ENCODE assay signal across 11 cellular contexts in the genomic region with DNA sequence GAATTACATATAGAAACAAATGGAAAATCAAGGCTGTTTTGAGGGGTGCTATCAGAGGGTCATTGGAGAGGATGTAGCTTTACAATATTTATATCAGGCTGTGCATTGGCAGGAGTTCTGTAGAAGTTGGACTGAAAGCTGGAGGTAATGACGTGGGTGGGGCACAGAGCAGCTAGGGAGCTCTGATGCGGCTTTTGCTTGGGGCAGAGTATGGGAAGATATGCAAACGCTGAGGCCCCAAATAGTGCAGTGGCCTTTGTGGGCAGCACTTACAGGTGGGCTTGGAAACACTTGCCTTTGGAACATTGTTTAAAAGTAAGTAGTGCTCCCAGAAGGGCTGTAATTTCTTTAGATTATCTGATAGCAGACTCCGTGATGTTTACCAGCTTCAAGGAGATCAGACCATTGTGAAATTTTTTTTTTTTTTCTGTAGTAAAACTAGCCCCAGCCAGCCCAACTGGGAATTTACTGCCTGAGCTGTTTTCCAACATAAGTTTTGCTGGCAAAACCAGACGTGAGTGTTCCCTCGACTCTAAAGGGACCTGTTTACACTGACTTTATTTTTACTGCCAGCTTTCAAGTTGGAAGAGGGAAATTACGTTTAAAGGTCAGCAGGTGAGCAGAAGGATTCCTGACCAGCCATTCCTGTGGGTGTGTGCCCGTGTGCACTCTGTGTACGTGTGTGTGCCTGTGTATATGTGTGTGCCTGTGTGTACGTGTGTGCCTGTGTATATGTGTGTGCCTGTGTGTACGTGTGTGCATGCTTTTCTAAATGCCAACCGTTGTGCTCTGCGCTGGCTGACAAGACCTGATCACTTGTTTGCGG. TPM values are rescaled to one million over a fixed set of nuclear protein-coding genes. Genes with fewer than 3 reads are reported as not detected.
A peak's percentile ranks its signal among the peaks of the same experiment; 100 is the strongest.
DNase-seq lines count a peak whose midpoint lies in the region; ATAC-seq and TF ChIP-seq lines count a peak whose summit lies in the region.
"Had no signal": no experiment of that assay in that cellular context is flagged by ENCODE, and none has a peak within 500 bp of the region (broad histone marks: within the 10 kb centered on the region; RNA-seq: fewer than 3 reads in every experiment).

Gene MAB21L3 (plus strand): TSS at position 204 of the 826 bp plus-strand sequence. CDS start 1,217 bp downstream, outside the sequence.

- intact Hi-C loops in vagina (cut with DNase I), result no loop called here

- no peaks in the 10 kb centered on the region for H3K9me3 ChIP-seq in HEK293 (ENCODE audit: control insufficient read depth, insufficient read depth, low read depth, low read length)
- no peaks in the 10 kb centered on the region for H3K9me3 ChIP-seq in mucosa of rectum (ENCODE audit: control insufficient read depth in 2 of 2, low read length in 2 of 2)
- no peaks in the 10 kb centered on the region for H3K9me3 ChIP-seq in vagina

- peaks cover 7% of the 10 kb centered on the region for H3K4me1 ChIP-seq in HEK293 (ENCODE audit: control insufficient read depth, insufficient read depth, low read length)
- peaks cover 20 to 30% of the 10 kb centered on the region in 2 donors for H3K4me1 ChIP-seq in mucosa of rectum (ENCODE audit: control insufficient read depth in 2 of 2, insufficient read depth in 2 of 2, low read length in 2 of 2)
- H3K4me1 ChIP-seq in vagina, result no peaks in the 10 kb centered on the region

- TF ChIP-seq CTCF in HEK293 (tag by site-specific recombination; IDR thresholded peaks at IDR 0.05) (no peak), vagina (IDR thresholded peaks at IDR 0.05) (no peak)

- H3K4me3 ChIP-seq in HEK293 (ENCODE audit: low read depth, low read length) (no peak within 1 kb of the TSS), mucosa of rectum (ENCODE audit: low read length in 2 of 2) (peak within 1 kb of the TSS; percentile 57 to 60), vagina (peak within 1 kb of the TSS in 1 of 2 donors; percentile 6)

- POLR2A ChIA-PET in HEK293 (lab: Yijun Ruan, JAX), result no interaction called here

- no peak for TF ChIP-seq POLR2A in vagina (IDR thresholded peaks at IDR 0.05)

- H3K36me3 ChIP-seq in HEK293 (ENCODE audit: control insufficient read depth in 2 of 2, insufficient read depth in 1 of 2, low read length in 2 of 2) (no peaks in the 10 kb centered on the region), mucosa of rectum (ENCODE audit: control insufficient read depth in 2 of 2, insufficient read depth in 2 of 2, low read length in 2 of 2) (no peaks in the 10 kb centered on the region), vagina (no peaks in the 10 kb centered on the region)

- H3K27me3 ChIP-seq in mucosa of rectum (ENCODE audit: control insufficient read depth in 2 of 2, insufficient read depth in 2 of 2, low read length in 2 of 2) (no peaks in the 10 kb centered on the region), vagina (no peaks in the 10 kb centered on the region)

- DNase-seq in NCI-H748 (lab: John Stamatoyannopoulos, UW; ENCODE audit: unreplicated experiment), result peak; percentile 32
- no peak for DNase-seq in vagina (ENCODE audit: extremely low spot score in 2 of 2)
- DNase-seq in SIG-M5 (lab: John Stamatoyannopoulos, UW), result no peak
- DNase-seq in DMS79 treated with DMSO at 0.1 percent for 48 hours (lab: John Stamatoyannopoulos, UW), result no peak
- no peak for DNase-seq in NCI-H226
- DNase-seq: SHP77 treated with DMSO at 0.1 percent for 48 hours had no signal

- peak within 1 kb of the TSS; percentile 54 to 67 for H3K9ac ChIP-seq in mucosa of rectum (ENCODE audit: low read depth in 1 of 2, low read length in 2 of 2)

- peak; percentile 71 for ATAC-seq in GM18511 (IDR thresholded peaks at IDR 0.05; ENCODE audit: unreplicated experiment)
- ATAC-seq: activated naive CD4-positive, alpha-beta T cell treated with anti-CD3 and anti-CD28 coated beads, Interleukin-2, amount 50 U/mL, for 72 hours had no signal

- H3K27ac ChIP-seq in HEK293 (ENCODE audit: extremely low read depth, low read depth, low read length) (peak within 1 kb of the TSS; percentile 52), mucosa of rectum (ENCODE audit: low read depth in 2 of 2, low read length in 2 of 2) (peak within 1 kb of the TSS; percentile 92 to 96), vagina (no peak within 1 kb of the TSS)

- CTCF ChIA-PET in HEK293 (lab: Yijun Ruan, JAX), result no interaction called here

TF ChIP-seq in HEK293, 187 proteins besides CTCF, POLR2A, EP300 and RAD21 (continues in another document):
- TF ChIP-seq ZNF324 (tag by site-specific recombination; IDR thresholded peaks at IDR 0.05), result no peak
- TF ChIP-seq ZBTB7A (tag by site-specific recombination; IDR thresholded peaks at IDR 0.05; ENCODE audit: low read depth), result no peak
- TF ChIP-seq ZNF548 (tag by site-specific recombination; IDR thresholded peaks at IDR 0.05), result no peak
- TF ChIP-seq ZNF350 (tag by site-specific recombination; IDR thresholded peaks at IDR 0.05), result no peak
- no peak for TF ChIP-seq ZNF416 (tag by site-specific recombination; IDR thresholded peaks at IDR 0.05)
- TF ChIP-seq KLF7 (tag by site-specific recombination; IDR thresholded peaks at IDR 0.05; ENCODE audit: borderline replicate concordance), result no peak
- no peak for TF ChIP-seq ZNF514 (tag by site-specific recombination; IDR thresholded peaks at IDR 0.05)
- no peak for TF ChIP-seq ZNF580 (tag by site-specific recombination; IDR thresholded peaks at IDR 0.05)
- TF ChIP-seq ZNF341 (tag by site-specific recombination; IDR thresholded peaks at IDR 0.05; ENCODE audit: low read depth), result no peak
- no peak for TF ChIP-seq ZNF174 (tag by site-specific recombination; IDR thresholded peaks at IDR 0.05)
- no peak for TF ChIP-seq ZNF843 (tag by site-specific recombination; IDR thresholded peaks at IDR 0.05)
- TF ChIP-seq SCRT2 (tag by site-specific recombination; IDR thresholded peaks at IDR 0.05), result no peak
- no peak for TF ChIP-seq ZNF747 (tag by site-specific recombination; IDR thresholded peaks at IDR 0.05)
- TF ChIP-seq ZNF555 (tag by site-specific recombination; conservative IDR thresholded peaks at IDR 0.05), result no peak
- TF ChIP-seq ZNF660 (tag by site-specific recombination; IDR thresholded peaks at IDR 0.05), result no peak
- no peak for TF ChIP-seq ZNF138 (tag by site-specific recombination; IDR thresholded peaks at IDR 0.05; ENCODE audit: borderline replicate concordance)
- TF ChIP-seq ZNF24 (tag by site-specific recombination; IDR thresholded peaks at IDR 0.05), result no peak
- peak; percentile 19; the same call in 1 of the 2 replicates for TF ChIP-seq ZBTB48 (tag by site-specific recombination; IDR thresholded peaks at IDR 0.05)
- TF ChIP-seq OVOL3 (tag by site-specific recombination; IDR thresholded peaks at IDR 0.05), result no peak
- TF ChIP-seq ZNF624 (tag by site-specific recombination; IDR thresholded peaks at IDR 0.05), result no peak
- TF ChIP-seq ZNF292 (tag by site-specific recombination; IDR thresholded peaks at IDR 0.05; ENCODE audit: borderline replicate concordance, low read depth), result no peak
- no peak for TF ChIP-seq ZNF701 (tag by site-specific recombination; IDR thresholded peaks at IDR 0.05)
- TF ChIP-seq YY2 (tag by site-specific recombination; IDR thresholded peaks at IDR 0.05), result no peak
- TF ChIP-seq ZFP37 (tag by site-specific recombination; IDR thresholded peaks at IDR 0.05), result no peak
- no peak for TF ChIP-seq ZNF518A (tag by site-specific recombination; conservative IDR thresholded peaks at IDR 0.05; ENCODE audit: low read depth)
- TF ChIP-seq GLIS1 (tag by site-specific recombination; IDR thresholded peaks at IDR 0.05), result no peak
- no peak for TF ChIP-seq ZNF677 (tag by site-specific recombination; IDR thresholded peaks at IDR 0.05)
- no peak for TF ChIP-seq ZNF274 (IDR thresholded peaks at IDR 0.05; ENCODE audit: low read length)
- TF ChIP-seq ZNF274 (tag by site-specific recombination; IDR thresholded peaks at IDR 0.05; ENCODE audit: borderline replicate concordance), result no peak
- TF ChIP-seq ZNF585B (tag by site-specific recombination; IDR thresholded peaks at IDR 0.05), result no peak

RNA-seq across cellular contexts. Expression of gene MAB21L3, which starts in this region (rescaled TPM):
- 4.4 TPM for total RNA-seq in vagina
- total RNA-seq: activated naive CD4-positive, alpha-beta T cell treated with anti-CD3 and anti-CD28 coated beads, Interleukin-2, amount 50 U/mL, for 72 hours; HT1080 had no signal
